In genomic region chr21:31727181-31727580, GRCh38 we compare ENCODE assay signal across 15 cellular contexts.
"Had no signal": no experiment of that assay in that cellular context is flagged by ENCODE, and none has a peak within 500 bp of the region (broad histone marks: within the 10 kb centered on the region; RNA-seq: fewer than 3 reads in every experiment).

No MANE protein-coding gene starts in this region.

- H3K4me3 Mint-ChIP-seq: activated CD4-positive, alpha-beta T cell treated with anti-CD3 and anti-CD28 coated beads, Interleukin-2, amount 10 ng/mL, durations not matched to agents 24 days and 14 days; activated CD8-positive, alpha-beta T cell treated with anti-CD3 and anti-CD28 coated beads for 36 hours; effector memory CD8-positive, alpha-beta T cell; stimulated activated naive B cell treated with anti-CD40 and anti-IgM and Interleukin-4, amounts not matched to agents 10 μg/mL and 1 μg/mL and 100 μg/mL, for 72 hours; T-cell had no signal

- H3K27me3 Mint-ChIP-seq: activated CD4-positive, alpha-beta T cell treated with anti-CD3 and anti-CD28 coated beads, Interleukin-2, amount 10 ng/mL, durations not matched to agents 24 days and 14 days; activated CD8-positive, alpha-beta T cell treated with anti-CD3 and anti-CD28 coated beads for 36 hours; effector memory CD8-positive, alpha-beta T cell; stimulated activated naive B cell treated with anti-CD40 and anti-IgM and Interleukin-4, amounts not matched to agents 10 μg/mL and 1 μg/mL and 100 μg/mL, for 72 hours; T-cell had no signal

- H3K4me3 ChIP-seq: cardiac muscle cell, heart right ventricle had no signal

- H3K9me3 Mint-ChIP-seq: activated CD4-positive, alpha-beta T cell treated with anti-CD3 and anti-CD28 coated beads, Interleukin-2, amount 10 ng/mL, durations not matched to agents 24 days and 14 days; activated CD8-positive, alpha-beta T cell treated with anti-CD3 and anti-CD28 coated beads for 36 hours; activated T-helper 2 cell treated with anti-CD3 and anti-CD28 coated beads, Interferon-gamma antibody, Interleukin-2, Interleukin-4, amounts not matched to agents 10 μg/mL and 5 μg/mL and 100 μg/mL, durations not matched to agents 14 hours and 24 hours and 36 hours; effector memory CD8-positive, alpha-beta T cell; stimulated activated naive B cell treated with anti-CD40 and anti-IgM and Interleukin-4, amounts not matched to agents 10 μg/mL and 1 μg/mL and 100 μg/mL, for 72 hours; T-cell had no signal

- H3K27ac Mint-ChIP-seq: activated CD4-positive, alpha-beta T cell treated with anti-CD3 and anti-CD28 coated beads, Interleukin-2, amount 10 ng/mL, durations not matched to agents 24 days and 14 days; activated CD8-positive, alpha-beta T cell treated with anti-CD3 and anti-CD28 coated beads for 36 hours; activated T-helper 2 cell treated with anti-CD3 and anti-CD28 coated beads, Interferon-gamma antibody, Interleukin-2, Interleukin-4, amounts not matched to agents 10 μg/mL and 5 μg/mL and 100 μg/mL, durations not matched to agents 14 hours and 24 hours and 36 hours; effector memory CD8-positive, alpha-beta T cell; stimulated activated naive B cell treated with anti-CD40 and anti-IgM and Interleukin-4, amounts not matched to agents 10 μg/mL and 1 μg/mL and 100 μg/mL, for 72 hours; T-cell had no signal

- ATAC-seq: activated CD8-positive, alpha-beta T cell treated with anti-CD3 and anti-CD28 coated beads for 36 hours; effector memory CD8-positive, alpha-beta T cell; heart right ventricle; left ventricle myocardium superior; stimulated activated naive B cell treated with anti-CD40 and anti-IgM and Interleukin-4, amounts not matched to agents 10 μg/mL and 1 μg/mL and 100 μg/mL, for 72 hours; T-cell had no signal

- H3K27ac ChIP-seq: cardiac muscle cell, heart right ventricle had no signal

- H3K27me3 ChIP-seq: cardiac muscle cell, heart right ventricle had no signal

- DNase-seq: activated CD4-positive, alpha-beta T cell treated with anti-CD3 and anti-CD28 coated beads, Interleukin-2, amount 10 ng/mL, durations not matched to agents 24 days and 14 days; activated CD8-positive, alpha-beta T cell treated with anti-CD3 and anti-CD28 coated beads for 36 hours; activated naive CD4-positive, alpha-beta T cell treated with Interleukin-2 at 50 U/mL for 16 hours; activated T-cell treated with anti-CD3 and anti-CD28 coated beads, Interleukin-2, amount 50 U/mL, for 1 hour; dermis blood vessel endothelial cell; effector memory CD8-positive, alpha-beta T cell; heart right ventricle; kidney glomerular epithelial cell; left ventricle myocardium superior; occipital lobe; stimulated activated naive B cell treated with anti-CD40 and anti-IgM and Interleukin-4, amounts not matched to agents 10 μg/mL and 1 μg/mL and 100 μg/mL, for 72 hours; T-cell; T-helper 9 cell had no signal

- H3K9me3 ChIP-seq: heart right ventricle had no signal

- H3K36me3 ChIP-seq: cardiac muscle cell had no signal
